In genomic region chr14:70600382-70601157, GRCh38 we compare ENCODE assay signal across 8 cellular contexts. TPM values are rescaled to one million over a fixed set of nuclear protein-coding genes. Genes with fewer than 3 reads are reported as not detected.
DNase-seq lines count a peak whose midpoint lies in the region; ATAC-seq and TF ChIP-seq lines count a peak whose summit lies in the region.

A gene with protein sequence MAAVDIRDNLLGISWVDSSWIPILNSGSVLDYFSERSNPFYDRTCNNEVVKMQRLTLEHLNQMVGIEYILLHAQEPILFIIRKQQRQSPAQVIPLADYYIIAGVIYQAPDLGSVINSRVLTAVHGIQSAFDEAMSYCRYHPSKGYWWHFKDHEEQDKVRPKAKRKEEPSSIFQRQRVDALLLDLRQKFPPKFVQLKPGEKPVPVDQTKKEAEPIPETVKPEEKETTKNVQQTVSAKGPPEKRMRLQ (minus strand): TSS chr14:70600655. CDS start chr14:70600637, 18 bp downstream.

- peaks cover 32% of the 10 kb centered on the region for H3K27me3 Mint-ChIP-seq in neural crest cell (ENCODE audit: low read depth)
- peaks cover 16% of the 10 kb centered on the region for H3K27me3 Mint-ChIP-seq in stimulated activated naive CD8-positive, alpha-beta T cell treated with anti-CD3 and anti-CD28 coated beads, Interleukin-15, amount 100 ng/mL, for 72 hours

- H3K36me3 Mint-ChIP-seq in neural crest cell (ENCODE audit: low read depth), result no peaks in the 10 kb centered on the region

- H3K27me3 ChIP-seq in HAP-1 (ENCODE audit: low read depth), result peaks cover 4% of the 10 kb centered on the region; the same call in 1 of the 2 replicates
- H3K27me3 ChIP-seq in SJCRH30, result no peaks in the 10 kb centered on the region
- peaks cover 4% of the 10 kb centered on the region for H3K27me3 ChIP-seq in foreskin keratinocyte

- peak within 1 kb of the TSS; percentile 100 for H3K4me3 Mint-ChIP-seq in neural crest cell
- H3K4me3 Mint-ChIP-seq in stimulated activated naive CD8-positive, alpha-beta T cell treated with anti-CD3 and anti-CD28 coated beads, Interleukin-15, amount 100 ng/mL, for 72 hours, result peak within 1 kb of the TSS; percentile 99

- peak; percentile 96 for ATAC-seq in foreskin keratinocyte
- ATAC-seq in stimulated activated naive CD8-positive, alpha-beta T cell treated with anti-CD3 and anti-CD28 coated beads, Interleukin-15, amount 100 ng/mL, for 72 hours, result peak; percentile 100

- no peak for TF ChIP-seq CTCF in foreskin keratinocyte (conservative IDR thresholded peaks at IDR 0.05)
- TF ChIP-seq CTCF in neural crest cell (conservative IDR thresholded peaks at IDR 0.05), result no peak

- no peaks in the 10 kb centered on the region for H3K9me3 Mint-ChIP-seq in neural crest cell
- H3K9me3 Mint-ChIP-seq in stimulated activated naive CD8-positive, alpha-beta T cell treated with anti-CD3 and anti-CD28 coated beads, Interleukin-15, amount 100 ng/mL, for 72 hours, result no peaks in the 10 kb centered on the region

- DNase-seq in ELF-1 (ENCODE audit: low read depth, low spot score) (peak; percentile 87), HAP-1 (ENCODE audit: low spot score in 2 of 2) (peak; percentile 95 to 98), MV-4-11 (lab: John Stamatoyannopoulos, UW) (peak; percentile 84), SJCRH30 (peak; percentile 96 to 97), activated gamma-delta T cell treated with Interleukin-2 at 50 U/mL for 16 hours (peak; percentile 89), foreskin keratinocyte (peak; percentile 60 to 77), neural crest cell (ENCODE audit: low read depth, low spot score) (peak; percentile 81)
- DNase-seq in stimulated activated naive CD8-positive, alpha-beta T cell treated with anti-CD3 and anti-CD28 coated beads, Interleukin-15, amount 100 ng/mL, for 72 hours, result peak; percentile 85 to 90

- H3K4me3 ChIP-seq in HAP-1 (peak within 1 kb of the TSS; percentile 88), SJCRH30 (peak within 1 kb of the TSS; percentile 100)

- peak within 1 kb of the TSS; percentile 99 for H3K27ac Mint-ChIP-seq in neural crest cell (ENCODE audit: unreplicated experiment)
- H3K27ac Mint-ChIP-seq in stimulated activated naive CD8-positive, alpha-beta T cell treated with anti-CD3 and anti-CD28 coated beads, Interleukin-15, amount 100 ng/mL, for 72 hours, result peak within 1 kb of the TSS; percentile 97 to 99

- H3K36me3 ChIP-seq in HAP-1 (replicated peaks), result peaks cover 15% of the 10 kb centered on the region
- peaks cover 18% of the 10 kb centered on the region for H3K36me3 ChIP-seq in SJCRH30

- H3K4me1 Mint-ChIP-seq in neural crest cell, result peaks cover 25% of the 10 kb centered on the region
- peaks cover 43% of the 10 kb centered on the region for H3K4me1 Mint-ChIP-seq in stimulated activated naive CD8-positive, alpha-beta T cell treated with anti-CD3 and anti-CD28 coated beads, Interleukin-15, amount 100 ng/mL, for 72 hours

- H3K4me1 ChIP-seq in HAP-1 (peaks cover 12% of the 10 kb centered on the region), SJCRH30 (peaks cover 4% of the 10 kb centered on the region), foreskin keratinocyte (peaks cover 10% of the 10 kb centered on the region)

- peak within 1 kb of the TSS; percentile 86 for H3K27ac ChIP-seq in SJCRH30
- H3K27ac ChIP-seq in foreskin keratinocyte, result peak within 1 kb of the TSS; percentile 84

- in situ Hi-C loops in HAP-1 (cut with MboI; ENCODE audit: low sequenced_read_pairs), result no loop called here

- H3K9me3 ChIP-seq in HAP-1 (no peaks in the 10 kb centered on the region), SJCRH30 (replicated peaks) (no peaks in the 10 kb centered on the region)

RNA-seq across cellular contexts. Expression of the gene that starts here (rescaled TPM):
- total RNA-seq in SJCRH30 (2014; rRNA removed; shearing (Covaris generic)), result 44.5 and 47.8 TPM in 2 replicates
- 28.7 and 29.0 TPM in 2 replicates for total RNA-seq in foreskin keratinocyte
- 29.5 and 33.4 TPM in 2 replicates for polyA plus RNA-seq in foreskin keratinocyte
- total RNA-seq in neural crest cell, result 50.9 and 52.3 TPM in 2 replicates

Comparison
In these comparisons a context has a peak if more than half of its experiments do, and no peak if none do; other contexts are left out.
1. Peak in every context shown above with its lines: DNase-seq, ATAC-seq, H3K4me3 ChIP-seq and H3K27ac ChIP-seq.